In the genomic region with DNA sequence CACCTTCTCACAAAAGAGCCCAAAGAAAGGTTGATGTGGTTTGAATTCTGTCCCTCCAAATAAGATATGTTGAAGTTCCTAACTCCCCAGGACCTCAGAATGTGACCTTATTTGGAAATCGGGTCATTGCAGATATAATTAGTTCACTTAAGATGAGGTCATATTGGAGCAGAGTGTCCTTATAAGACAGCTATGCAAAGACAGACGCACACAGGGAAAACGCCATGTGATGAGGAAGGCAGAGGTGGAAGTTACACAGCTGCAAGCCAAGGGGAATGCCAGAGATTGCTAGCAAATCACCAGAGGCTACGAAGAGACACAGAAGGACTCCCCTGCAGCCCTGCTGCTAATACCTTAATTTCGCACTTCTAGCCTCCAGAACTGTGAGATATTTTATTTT, we compare ENCODE assay signal across 16 cellular contexts. TPM values are rescaled to one million over a fixed set of nuclear protein-coding genes. Genes with fewer than 3 reads are reported as not detected.
DNase-seq lines count a peak whose midpoint lies in the region; ATAC-seq and TF ChIP-seq lines count a peak whose summit lies in the region.
"Had no signal": no experiment of that assay in that cellular context is flagged by ENCODE, and none has a peak within 500 bp of the region (broad histone marks: within the 10 kb centered on the region; RNA-seq: fewer than 3 reads in every experiment).

No MANE protein-coding gene starts in this region.

- TF ChIP-seq POLR2A in gastroesophageal sphincter (IDR thresholded peaks at IDR 0.05) = peak; percentile 33 to 49

- no peaks in the 10 kb centered on the region for H3K79me2 ChIP-seq in GM23248 (ENCODE audit: insufficient read depth)

- intact Hi-C loops in sciatic nerve (cut with DNase I) = loop anchor here (10.0 kb wide), 1 partner anchor 61 kb away; a partner anchor contains a TSS

- no peaks in the 10 kb centered on the region for H3F3A ChIP-seq in GM23248 (ENCODE audit: insufficient read depth)

- peak overlapping the region; percentile 38; the same call in 1 of the 2 replicates for H2AFZ ChIP-seq in GM23248

- H4K20me1 ChIP-seq in GM23248 (ENCODE audit: insufficient read depth) = no peaks in the 10 kb centered on the region

- ATAC-seq in gastroesophageal sphincter = peak; percentile 79
- ATAC-seq in sciatic nerve = peak; percentile 21
- no peak for ATAC-seq in HG02840 (IDR thresholded peaks at IDR 0.05; ENCODE audit: low FRiP score, unreplicated experiment)
- ATAC-seq: activated CD4-positive, alpha-beta T cell treated with anti-CD3 and anti-CD28 coated beads for 36 hours; HCT116 had no signal

- TF ChIP-seq EP300 in gastroesophageal sphincter (IDR thresholded peaks at IDR 0.05) = peak; percentile 58

- no peak for TF ChIP-seq CTCF in gastroesophageal sphincter (IDR thresholded peaks at IDR 0.05)

- DNase-seq in GM23248 = peak; percentile 30
- peak; percentile 11 for DNase-seq in NCI-H69 (lab: John Stamatoyannopoulos, UW)
- no peak for DNase-seq in sciatic nerve (ENCODE audit: low spot score)
- DNase-seq in NCI-H1436 treated with DMSO at 0.1 percent for 48 hours (lab: John Stamatoyannopoulos, UW) = no peak
- no peak for DNase-seq in GM03348 (ENCODE audit: low spot score)
- no peak for DNase-seq in NCI-H748 treated with DMSO at 0.1 percent for 48 hours (lab: John Stamatoyannopoulos, UW)
- DNase-seq: activated CD4-positive, alpha-beta T cell treated with anti-CD3 and anti-CD28 coated beads for 36 hours; central memory CD4-positive, alpha-beta T cell; Kasumi-1; NCI-H446 treated with DMSO at 0.1 percent for 48 hours; nucleus accumbens had no signal

- H3K4me3 ChIP-seq in GM23248 (no peak overlapping the region), gastroesophageal sphincter (peak overlapping the region; percentile 8 to 45)
- H3K4me3 ChIP-seq: upper lobe of left lung had no signal

- in situ Hi-C loops in GM23248 (cut with MboI) = no loop called here

- H3K9ac ChIP-seq in GM23248 = no peak overlapping the region

- no peaks in the 10 kb centered on the region for H3K36me3 ChIP-seq in GM23248 (ENCODE audit: low read depth)
- no peaks in the 10 kb centered on the region for H3K36me3 ChIP-seq in gastroesophageal sphincter
- H3K36me3 ChIP-seq: upper lobe of left lung had no signal

- H3K9me2 ChIP-seq in GM23248 (ENCODE audit: insufficient read depth) = no peaks in the 10 kb centered on the region

- H3K9me3 ChIP-seq in GM23248 (ENCODE audit: low read depth) (no peaks in the 10 kb centered on the region), gastroesophageal sphincter (no peaks in the 10 kb centered on the region)
- H3K9me3 ChIP-seq: upper lobe of left lung had no signal

- H3K27me3 ChIP-seq in GM23248 (replicated peaks; ENCODE audit: insufficient read depth) (no peaks in the 10 kb centered on the region), gastroesophageal sphincter (no peaks in the 10 kb centered on the region)
- H3K27me3 ChIP-seq: upper lobe of left lung had no signal

- H3K4me2 ChIP-seq in GM23248 (ENCODE audit: unreplicated experiment) = no peak overlapping the region

- H3K27ac ChIP-seq in GM23248 = no peak overlapping the region
- H3K27ac ChIP-seq in gastroesophageal sphincter = peak overlapping the region; percentile 89 to 98 (median 96)
- H3K27ac ChIP-seq: C4-2B had no signal

- WGBS in GM23248 (ENCODE audit: low coverage in 1 of 2, low lambda C conversion rate in 2 of 2, missing lambda C conversion rate in 2 of 2), 2 experiments = 68 to 70% methylated on average over 5 of the region's 5 CpGs
- WGBS in gastroesophageal sphincter (ENCODE audit: low coverage in 1 of 2), 2 donors = 7 to 23% methylated on average over 3 to 5 of the region's 5 CpGs

- no peaks in the 10 kb centered on the region for H3K4me1 ChIP-seq in GM23248 (ENCODE audit: insufficient read depth)
- peaks cover 4 to 28% (median 4%) of the 10 kb centered on the region in 3 donors for H3K4me1 ChIP-seq in gastroesophageal sphincter

RNA-seq across cellular contexts. Expression of a gene that starts 5.2 kb away (rescaled TPM):
- total RNA-seq in GM23248 (2014; rRNA removed; shearing (Covaris generic)) = 19.0 and 25.2 TPM in 2 replicates
- 7.4 and 7.6 TPM in 2 replicates for polyA plus RNA-seq in GM23248 (2016; fragmentation: Nextera tagmentation; extraction: Ambion mirVana)
- total RNA-seq in gastroesophageal sphincter (10 to 100 TPM; 14.1 to 21.8 (median 18.1) TPM), sciatic nerve (16.1 TPM)

RNA-seq across cellular contexts. Expression of a gene that starts 55.6 kb away (rescaled TPM):
- total RNA-seq in GM23248 (2014; rRNA removed; shearing (Covaris generic)) = 26.6 and 29.1 TPM in 2 replicates
- polyA plus RNA-seq in GM23248 (2016; fragmentation: Nextera tagmentation; extraction: Ambion mirVana) = 16.6 and 16.7 TPM in 2 replicates
- total RNA-seq in gastroesophageal sphincter (10 to 100 TPM; 20.5 to 30.2 (median 26.7) TPM), sciatic nerve (35.8 TPM)

Comparison
In these comparisons a context has a peak if more than half of its experiments do, and no peak if none do; other contexts are left out.
1. DNase-seq: peak in GM23248 (single experiment) and NCI-H69 (single experiment); none in sciatic nerve (single experiment), NCI-H1436 treated with DMSO at 0.1 percent for 48 hours (single experiment), GM03348 (single experiment) and NCI-H748 treated with DMSO at 0.1 percent for 48 hours (single experiment).